Comparison of ENCODE assay signal across 3 cellular contexts in genomic region chr14:19234059-19234458, GRCh38.
A peak's percentile ranks its signal among the peaks of the same experiment; 100 is the strongest.
DNase-seq lines count a peak whose midpoint lies in the region; TF ChIP-seq lines count a peak whose summit lies in the region.
"Not testable (repeated sequence)": the region's sequence is repeated elsewhere in the genome, so short reads cannot be mapped to it uniquely, and the experiment has no call there.

No MANE protein-coding gene starts in this region.

- H3K27me3 Mint-ChIP-seq in osteocyte (ENCODE audit: unreplicated experiment): not testable (repeated sequence)

- H3K4me3 Mint-ChIP-seq in osteocyte (ENCODE audit: unreplicated experiment): not testable (repeated sequence)

- TF ChIP-seq POLR2A in spleen (IDR thresholded peaks at IDR 0.05): not testable (repeated sequence)

- H3K36me3 Mint-ChIP-seq in osteocyte (ENCODE audit: unreplicated experiment): not testable (repeated sequence)

- not testable (repeated sequence) for H3K9me3 ChIP-seq in spleen

- not testable (repeated sequence) for H3K4me1 Mint-ChIP-seq in osteocyte (ENCODE audit: unreplicated experiment)

- H3K9me3 Mint-ChIP-seq in osteocyte (ENCODE audit: unreplicated experiment): not testable (repeated sequence)

- H3K4me3 ChIP-seq in spleen: not testable (repeated sequence)

- intact Hi-C loops in spleen (cut with DNase I; ENCODE audit: low total_unique reads): not testable (repeated sequence)

- H3K4me1 ChIP-seq in spleen: not testable (repeated sequence)

- not testable (repeated sequence) for H3K36me3 ChIP-seq in spleen

- peak; percentile 61 for DNase-seq in activated effector memory CD4-positive, alpha-beta T cell treated with anti-CD3 and anti-CD28 coated beads, Interleukin-2, amount 50 U/mL, for 16 hours
- DNase-seq in osteocyte (ENCODE audit: extremely low spot score, unreplicated experiment) (peak; percentile 82), spleen (peak; percentile 66)

- not testable (repeated sequence) for H3K27me3 ChIP-seq in spleen (replicated peaks in 1 of 7)

- TF ChIP-seq CTCF in osteocyte (IDR thresholded peaks at IDR 0.05); spleen (IDR thresholded peaks at IDR 0.05 in 8 of 11, conservative IDR thresholded peaks at IDR 0.05 in 3 of 11): not testable (repeated sequence)

- not testable (repeated sequence) for H3K27ac Mint-ChIP-seq in osteocyte (ENCODE audit: unreplicated experiment)

- H3K27ac ChIP-seq in spleen: not testable (repeated sequence)
